14 cellular contexts compared by ENCODE assay signal in the genomic region with DNA sequence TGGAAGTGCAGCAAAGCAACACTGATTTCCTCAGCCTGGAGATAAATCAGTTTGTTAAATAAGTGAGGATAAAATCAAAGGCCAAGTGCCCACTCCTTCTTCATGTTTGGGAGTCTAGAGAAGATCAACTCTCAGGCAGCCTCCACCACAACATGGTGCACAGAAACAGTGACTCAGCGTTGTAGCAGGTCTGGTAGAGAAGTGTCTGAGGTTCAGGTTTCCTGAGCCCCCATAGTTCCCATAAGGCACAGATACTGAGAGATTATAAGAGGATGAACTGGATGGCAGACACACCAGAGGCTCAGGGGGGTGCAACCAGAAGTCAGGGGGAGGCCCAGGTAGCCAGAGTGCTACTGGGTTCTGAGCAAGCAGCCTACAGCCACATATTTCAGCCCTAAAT.
A peak's percentile ranks its signal among the peaks of the same experiment; 100 is the strongest.
DNase-seq lines count a peak whose midpoint lies in the region; ATAC-seq and TF ChIP-seq lines count a peak whose summit lies in the region.
"Had no signal": no experiment of that assay in that cellular context is flagged by ENCODE, and none has a peak within 500 bp of the region (broad histone marks: within the 10 kb centered on the region; RNA-seq: fewer than 3 reads in every experiment).

No MANE protein-coding gene starts in this region.

- H3K27me3 Mint-ChIP-seq in activated T-cell treated with anti-CD3 and anti-CD28 coated beads, Interleukin-2, amount 50 U/mL, for 4 hours (ENCODE audit: low read depth): peaks cover 10% of the 10 kb centered on the region
- no peaks in the 10 kb centered on the region for H3K27me3 Mint-ChIP-seq in glutamatergic neuron (ENCODE audit: unreplicated experiment)

- no peak for ATAC-seq in activated T-cell treated with anti-CD3 and anti-CD28 coated beads, Interleukin-2, amount 50 U/mL, for 4 hours
- ATAC-seq in GM18861 (IDR thresholded peaks at IDR 0.05; ENCODE audit: unreplicated experiment): no peak
- no peak for ATAC-seq in HG03521 (IDR thresholded peaks at IDR 0.05; ENCODE audit: unreplicated experiment)
- ATAC-seq: left ventricle myocardium superior had no signal

- peaks cover 9 to 10% of the 10 kb centered on the region in 2 donors for H3K4me1 ChIP-seq in thyroid gland
- H3K4me1 ChIP-seq: esophagus muscularis mucosa, sigmoid colon had no signal

- H3K36me3 ChIP-seq in WERI-Rb-1 (no peaks in the 10 kb centered on the region), thyroid gland (no peaks in the 10 kb centered on the region)
- H3K36me3 ChIP-seq: esophagus muscularis mucosa, sigmoid colon had no signal

- intact Hi-C loops in thyroid gland (cut with DNase I): no loop called here

- no peaks in the 10 kb centered on the region for H3K9me3 ChIP-seq in WERI-Rb-1 (ENCODE audit: severe bottlenecking)
- H3K9me3 ChIP-seq in thyroid gland: no peaks in the 10 kb centered on the region
- H3K9me3 ChIP-seq: esophagus muscularis mucosa, sigmoid colon had no signal

- DNase-seq in activated T-cell treated with anti-CD3 and anti-CD28 coated beads, Interleukin-2, amount 50 U/mL, for 48 hours: peak; percentile 19 to 20
- DNase-seq in activated T-cell treated with anti-CD3 and anti-CD28 coated beads, Interleukin-2, amount 50 U/mL, for 4 hours: no peak
- DNase-seq in WERI-Rb-1: peak; percentile 9
- no peak for DNase-seq in glutamatergic neuron
- DNase-seq in thyroid gland: no peak
- DNase-seq in NCI-H2196 treated with DMSO at 0.1 percent for 48 hours (lab: John Stamatoyannopoulos, UW; ENCODE audit: unreplicated experiment): no peak
- DNase-seq: hippocampal formation, left ventricle myocardium superior, NCI-H2029 treated with DMSO at 0.1 percent for 48 hours, sigmoid colon had no signal

- H3K27ac ChIP-seq in WERI-Rb-1 (no peak overlapping the region), thyroid gland (peak overlapping the region in 2 of 3 donors; percentile 20 to 41)
- H3K27ac ChIP-seq: esophagus muscularis mucosa, sigmoid colon had no signal

- H3K27ac Mint-ChIP-seq in glutamatergic neuron (ENCODE audit: unreplicated experiment): no peak overlapping the region

- TF ChIP-seq POLR2A in thyroid gland (IDR thresholded peaks at IDR 0.05): no peak

- H3K4me3 Mint-ChIP-seq in activated T-cell treated with anti-CD3 and anti-CD28 coated beads, Interleukin-2, amount 50 U/mL, for 4 hours: no peak overlapping the region
- H3K4me3 Mint-ChIP-seq in glutamatergic neuron (ENCODE audit: unreplicated experiment): peak overlapping the region; percentile 22
- H3K4me3 Mint-ChIP-seq: neural crest cell had no signal

- TF ChIP-seq CTCF in WERI-Rb-1 (IDR thresholded peaks at IDR 0.05; ENCODE audit: low read depth, low read length): no peak
- no peak for TF ChIP-seq CTCF in glutamatergic neuron (IDR thresholded peaks at IDR 0.05; ENCODE audit: partially characterized antibody, unreplicated experiment)
- TF ChIP-seq CTCF in thyroid gland (IDR thresholded peaks at IDR 0.05): no peak

- H3K4me1 Mint-ChIP-seq in activated T-cell treated with anti-CD3 and anti-CD28 coated beads, Interleukin-2, amount 50 U/mL, for 4 hours (ENCODE audit: low read depth): no peaks in the 10 kb centered on the region
- H3K4me1 Mint-ChIP-seq in glutamatergic neuron (ENCODE audit: low read depth, unreplicated experiment): peaks cover 14% of the 10 kb centered on the region
- H3K4me1 Mint-ChIP-seq: neural crest cell had no signal

- no peaks in the 10 kb centered on the region for H3K27me3 ChIP-seq in WERI-Rb-1 (ENCODE audit: insufficient read depth, low read depth, severe bottlenecking)
- H3K27me3 ChIP-seq in thyroid gland: no peaks in the 10 kb centered on the region
- H3K27me3 ChIP-seq: esophagus muscularis mucosa, sigmoid colon had no signal

- H3K4me3 ChIP-seq in WERI-Rb-1 (ENCODE audit: low read depth, low read length) (no peak overlapping the region), thyroid gland (replicated peaks in 1 of 3) (no peak overlapping the region)
- H3K4me3 ChIP-seq: esophagus muscularis mucosa, sigmoid colon had no signal

- 94 to 100% methylated on average over 1 of the region's 1 CpG for WGBS in thyroid gland, 2 donors

- H3K9me3 Mint-ChIP-seq in activated T-cell treated with anti-CD3 and anti-CD28 coated beads, Interleukin-2, amount 50 U/mL, for 4 hours: no peaks in the 10 kb centered on the region
- H3K9me3 Mint-ChIP-seq in glutamatergic neuron (ENCODE audit: unreplicated experiment): no peaks in the 10 kb centered on the region
- H3K9me3 Mint-ChIP-seq: neural crest cell had no signal

- no peaks in the 10 kb centered on the region for H3K36me3 Mint-ChIP-seq in activated T-cell treated with anti-CD3 and anti-CD28 coated beads, Interleukin-2, amount 50 U/mL, for 4 hours (ENCODE audit: insufficient read depth)
- no peaks in the 10 kb centered on the region for H3K36me3 Mint-ChIP-seq in glutamatergic neuron (ENCODE audit: unreplicated experiment)

Comparison
In these comparisons a context has a peak if more than half of its experiments do, and no peak if none do; other contexts are left out.
1. DNase-seq: peak in activated T-cell treated with anti-CD3 and anti-CD28 coated beads, Interleukin-2, amount 50 U/mL, for 48 hours (2 of 2) and WERI-Rb-1 (single experiment); none in activated T-cell treated with anti-CD3 and anti-CD28 coated beads, Interleukin-2, amount 50 U/mL, for 4 hours (single experiment), glutamatergic neuron (single experiment), thyroid gland (0 of 2) and NCI-H2196 treated with DMSO at 0.1 percent for 48 hours (single experiment).